Comparison of ENCODE assay signal across 11 cellular contexts in genomic region chr18:54129448-54130134, GRCh38.
DNase-seq lines count a peak whose midpoint lies in the region; ATAC-seq and TF ChIP-seq lines count a peak whose summit lies in the region.
"Had no signal": no experiment of that assay in that cellular context is flagged by ENCODE, and none has a peak within 500 bp of the region (broad histone marks: within the 10 kb centered on the region; RNA-seq: fewer than 3 reads in every experiment).

No MANE protein-coding gene starts in this region.

- H3K27me3 Mint-ChIP-seq in effector memory CD8-positive, alpha-beta T cell: no peaks in the 10 kb centered on the region

- peak overlapping the region; percentile 76 for H3K4me2 ChIP-seq in BLaER1

- ATAC-seq in GM18505 (IDR thresholded peaks at IDR 0.05; ENCODE audit: unreplicated experiment) (peak; percentile 81), GM21723 (IDR thresholded peaks at IDR 0.05; ENCODE audit: unreplicated experiment) (peak; percentile 94), HG03521 (IDR thresholded peaks at IDR 0.05; ENCODE audit: unreplicated experiment) (peak; percentile 87)
- no peak for ATAC-seq in effector memory CD8-positive, alpha-beta T cell (replicated peaks)

- peaks cover 28% of the 10 kb centered on the region for H3K4me1 ChIP-seq in BLaER1
- H3K4me1 ChIP-seq: uterus had no signal

- no peaks in the 10 kb centered on the region for H3K9me3 Mint-ChIP-seq in effector memory CD8-positive, alpha-beta T cell

- peak overlapping the region; percentile 20; the same call in 1 of the 2 replicates for H3K27ac ChIP-seq in BLaER1
- H3K27ac ChIP-seq: uterus had no signal

- TF ChIP-seq POLR2A in GM18505 (IDR thresholded peaks at IDR 0.05; ENCODE audit: borderline replicate concordance, extremely low read depth, insufficient read depth, insufficient read length): no peak

- H3K36me3 Mint-ChIP-seq in effector memory CD8-positive, alpha-beta T cell (ENCODE audit: insufficient read depth): no peaks in the 10 kb centered on the region

- DNase-seq in DMS 273 (lab: John Stamatoyannopoulos, UW; ENCODE audit: unreplicated experiment) (no peak), MG63 (no peak), cerebellar nuclear complex (lab: John Stamatoyannopoulos, UW) (no peak)
- no peak for DNase-seq in effector memory CD8-positive, alpha-beta T cell
- DNase-seq: hippocampal formation, MM.1S, uterus had no signal

- 0 out of 2 replicates have a peak overlapping the region, but pooled peaks have one; percentile 4 for H3K9ac ChIP-seq in BLaER1

- H3K4me1 Mint-ChIP-seq in effector memory CD8-positive, alpha-beta T cell (ENCODE audit: low read depth in 2 of 2): peaks cover 6 to 10% of the 10 kb centered on the region in 2 donors

- no peaks in the 10 kb centered on the region for H3K9me3 ChIP-seq in BLaER1
- no peaks in the 10 kb centered on the region for H3K9me3 ChIP-seq in MG63
- H3K9me3 ChIP-seq: uterus had no signal

- no peaks in the 10 kb centered on the region for H3K27me3 ChIP-seq in BLaER1
- H3K27me3 ChIP-seq in MG63: no peaks in the 10 kb centered on the region
- H3K27me3 ChIP-seq: uterus had no signal

- H3K4me3 ChIP-seq in BLaER1 (no peak overlapping the region), MG63 (no peak overlapping the region)
- H3K4me3 ChIP-seq: uterus had no signal

- H4K20me1 ChIP-seq in BLaER1: no peaks in the 10 kb centered on the region

- no peak overlapping the region for H3K4me3 Mint-ChIP-seq in effector memory CD8-positive, alpha-beta T cell

- no peaks in the 10 kb centered on the region for H3K36me3 ChIP-seq in BLaER1
- H3K36me3 ChIP-seq in MG63: no peaks in the 10 kb centered on the region
- H3K36me3 ChIP-seq: uterus had no signal

- peak overlapping the region in 1 of 2 donors; percentile 52 for H3K27ac Mint-ChIP-seq in effector memory CD8-positive, alpha-beta T cell
